ENCODE assay signal across 20 cellular contexts in the genomic region with DNA sequence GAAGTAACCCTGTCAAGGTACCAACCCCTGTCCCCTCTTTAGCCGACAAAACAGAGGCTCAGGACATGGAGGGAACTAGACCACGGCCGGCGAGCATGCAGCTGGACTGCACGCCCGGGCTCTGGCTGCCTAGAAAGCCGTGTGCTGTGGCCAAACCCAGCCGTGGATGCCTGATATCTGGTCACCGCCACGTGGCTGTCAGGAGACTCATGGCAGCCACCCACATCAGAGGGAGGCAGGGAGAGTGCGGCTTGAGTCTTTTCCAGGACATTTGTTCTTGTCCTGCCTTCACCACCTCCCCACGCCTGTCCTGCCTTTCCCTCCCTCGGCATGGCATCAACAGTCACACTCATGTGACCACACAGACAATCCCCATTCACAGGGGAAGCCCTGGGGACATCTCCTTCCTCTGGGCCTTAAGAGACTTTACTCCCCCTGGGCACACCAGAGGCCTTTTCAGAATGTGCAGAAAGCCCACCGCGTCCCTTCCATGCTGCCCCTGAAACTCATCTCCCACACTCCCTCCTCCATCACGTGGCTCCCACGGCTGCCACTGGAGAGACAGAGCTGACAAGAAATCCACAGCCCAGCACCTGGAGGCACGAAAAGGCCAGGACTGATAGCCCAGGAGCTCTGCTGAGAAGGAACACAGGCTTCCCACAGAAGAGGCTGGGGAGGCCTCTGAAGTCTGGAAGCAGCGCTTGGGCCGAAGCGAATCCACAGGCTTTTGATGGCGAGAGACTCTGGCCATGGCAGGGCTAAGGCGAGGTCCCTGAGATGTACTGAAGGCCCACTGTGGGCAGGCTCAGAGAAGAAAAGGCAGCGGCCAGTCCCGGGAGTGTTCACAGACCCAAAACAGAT.
DNase-seq lines count a peak whose midpoint lies in the region; ATAC-seq, FAIRE-seq and TF ChIP-seq lines count a peak whose summit lies in the region.
"Had no signal": no experiment of that assay in that cellular context is flagged by ENCODE, and none has a peak within 500 bp of the region (broad histone marks: within the 10 kb centered on the region; RNA-seq: fewer than 3 reads in every experiment).

No MANE protein-coding gene starts in this region.

- no peak overlapping the region for H3K4me2 ChIP-seq in neuronal stem cell (ENCODE audit: insufficient read depth, low read length, poor library complexity, severe bottlenecking)

- H3K36me3 ChIP-seq in endodermal cell (ENCODE audit: control insufficient read depth, insufficient read depth, low read length) (no peaks in the 10 kb centered on the region), neuronal stem cell (replicated peaks in 1 of 2; ENCODE audit: control insufficient read depth in 2 of 2, insufficient read depth in 2 of 2, low read length in 2 of 2) (no peaks in the 10 kb centered on the region), suprapubic skin (no peaks in the 10 kb centered on the region)

- no peak overlapping the region for H2BK12ac ChIP-seq in neuronal stem cell (ENCODE audit: low read length)

- no peak overlapping the region for H4K91ac ChIP-seq in neuronal stem cell (ENCODE audit: low read depth, low read length, poor library complexity)

- H3K4me1 ChIP-seq in endodermal cell (ENCODE audit: control insufficient read depth, insufficient read depth, low read length) (no peaks in the 10 kb centered on the region), neuronal stem cell (ENCODE audit: control insufficient read depth in 2 of 2, insufficient read depth in 1 of 2, low read depth in 1 of 2, low read length in 2 of 2) (peaks cover 0 to 3% of the 10 kb centered on the region in 2 donors), suprapubic skin (no peaks in the 10 kb centered on the region)

- H2BK5ac ChIP-seq in neuronal stem cell (ENCODE audit: low read length), result no peak overlapping the region

- H3K27ac ChIP-seq in endodermal cell (ENCODE audit: low read depth, low read length) (no peak overlapping the region), neuronal stem cell (replicated peaks; ENCODE audit: low read length) (no peak overlapping the region), suprapubic skin (no peak overlapping the region)
- H3K27ac ChIP-seq: 22Rv1, epithelial cell of prostate had no signal

- TF ChIP-seq CTCF in endodermal cell (conservative IDR thresholded peaks at IDR 0.05) (no peak), suprapubic skin (IDR thresholded peaks at IDR 0.05) (no peak)

- no peak overlapping the region for H2BK120ac ChIP-seq in neuronal stem cell (ENCODE audit: low read depth, low read length)

- TF ChIP-seq EP300 in suprapubic skin (IDR thresholded peaks at IDR 0.05), result no peak

- DNase-seq in activated CD8-positive, alpha-beta memory T cell treated with anti-CD3 and anti-CD28 coated beads, Interleukin-2, amount 50 U/mL, for 4 hours, result peak; percentile 5
- DNase-seq in activated CD8-positive, alpha-beta memory T cell treated with anti-CD3 and anti-CD28 coated beads, Interleukin-2, amount 50 U/mL, for 48 hours, result no peak
- DNase-seq in endodermal cell (peak; percentile 26), neuronal stem cell (ENCODE audit: low spot score) (no peak), suprapubic skin (ENCODE audit: low spot score in 2 of 2) (peak; percentile 48 to 69), urothelium cell line (ENCODE audit: low spot score) (no peak), NCI-H2171 treated with DMSO at 0.1 percent for 48 hours (lab: John Stamatoyannopoulos, UW) (no peak), left colon (no peak)
- DNase-seq: activated CD4-positive, alpha-beta memory T cell treated with anti-CD3 and anti-CD28 coated beads for 36 hours; activated T-cell treated with anti-CD3 and anti-CD28 coated beads for 4 hours; DND-41; naive B cell; NCI-H1436 treated with DMSO at 0.1 percent for 48 hours; NCI-H69; T-helper 9 cell had no signal

- H3K27me3 ChIP-seq in endodermal cell (ENCODE audit: control insufficient read depth, insufficient read depth, low read length, poor library complexity, severe bottlenecking) (no peaks in the 10 kb centered on the region), neuronal stem cell (ENCODE audit: control insufficient read depth in 3 of 3, insufficient read depth in 3 of 3, low read depth in 1 of 3, low read length in 3 of 3) (no peaks in the 10 kb centered on the region), suprapubic skin (no peaks in the 10 kb centered on the region)

- H3K23ac ChIP-seq in neuronal stem cell (ENCODE audit: low read depth, low read length, poor library complexity), result no peak overlapping the region

- no peak overlapping the region for H3K18ac ChIP-seq in neuronal stem cell (ENCODE audit: low read length)

- no peak overlapping the region for H2BK15ac ChIP-seq in neuronal stem cell (ENCODE audit: low read length)

- no peak overlapping the region for H3K4me3 Mint-ChIP-seq in endodermal cell
- H3K4me3 Mint-ChIP-seq: activated CD4-positive, alpha-beta memory T cell treated with anti-CD3 and anti-CD28 coated beads for 36 hours; memory B cell; naive B cell had no signal

- H3K9ac ChIP-seq in endodermal cell (ENCODE audit: extremely low read depth, low read length, poor library complexity, severe bottlenecking), result no peak overlapping the region
- peak overlapping the region; percentile 2 for H3K9ac ChIP-seq in neuronal stem cell (ENCODE audit: low read depth, low read length, poor library complexity)

- no peak overlapping the region for H4K8ac ChIP-seq in neuronal stem cell (ENCODE audit: low read depth, low read length)

- ATAC-seq in left colon, result no peak

- H3K9me3 Mint-ChIP-seq in endodermal cell, result peaks cover 5% of the 10 kb centered on the region
- H3K9me3 Mint-ChIP-seq: activated CD4-positive, alpha-beta memory T cell treated with anti-CD3 and anti-CD28 coated beads for 36 hours; memory B cell had no signal

- no peak overlapping the region for H3K4ac ChIP-seq in neuronal stem cell (ENCODE audit: low read length)

- FAIRE-seq in urothelium cell line (lab: Jason Lieb, UNC), result no peak
- FAIRE-seq: islet of Langerhans, K562 had no signal

- TF ChIP-seq POLR2A in suprapubic skin (IDR thresholded peaks at IDR 0.05), result no peak

- H3K14ac ChIP-seq in neuronal stem cell (ENCODE audit: low read length), result no peak overlapping the region

- H2AFZ ChIP-seq in neuronal stem cell (ENCODE audit: low read length), result no peak overlapping the region

- no peaks in the 10 kb centered on the region for H3K79me1 ChIP-seq in neuronal stem cell (ENCODE audit: low read depth, low read length)

- no peak overlapping the region for H3K27ac Mint-ChIP-seq in endodermal cell
- H3K27ac Mint-ChIP-seq: activated CD4-positive, alpha-beta memory T cell treated with anti-CD3 and anti-CD28 coated beads for 36 hours; memory B cell had no signal

- peaks cover 3% of the 10 kb centered on the region for H3K36me3 Mint-ChIP-seq in endodermal cell (ENCODE audit: low read depth)
- H3K36me3 Mint-ChIP-seq: activated CD4-positive, alpha-beta memory T cell treated with anti-CD3 and anti-CD28 coated beads for 36 hours; naive B cell had no signal

- H3K9me3 ChIP-seq in endodermal cell (ENCODE audit: control insufficient read depth, low read length), result no peaks in the 10 kb centered on the region
- no peaks in the 10 kb centered on the region for H3K9me3 ChIP-seq in neuronal stem cell (replicated peaks in 1 of 2; ENCODE audit: control insufficient read depth in 2 of 2, insufficient read depth in 1 of 2, low read depth in 1 of 2, low read length in 2 of 2)
- no peaks in the 10 kb centered on the region for H3K9me3 ChIP-seq in suprapubic skin

- H2AK5ac ChIP-seq in neuronal stem cell (ENCODE audit: low read depth, low read length), result no peak overlapping the region

- H3K4me3 ChIP-seq in endodermal cell (ENCODE audit: low read length) (no peak overlapping the region), neuronal stem cell (ENCODE audit: low read length in 2 of 2) (no peak overlapping the region), suprapubic skin (no peak overlapping the region)
- H3K4me3 ChIP-seq: K562 had no signal

- no peaks in the 10 kb centered on the region for H3K4me1 Mint-ChIP-seq in endodermal cell
- H3K4me1 Mint-ChIP-seq: memory B cell had no signal

- intact Hi-C loops in left colon (cut with DNase I, micrococcal nuclease), result no loop called here

- H3K27me3 Mint-ChIP-seq in endodermal cell (ENCODE audit: insufficient read depth), result no peaks in the 10 kb centered on the region

- 86 to 93% methylated on average over 15 to 25 of the region's 25 CpGs for WGBS in endodermal cell (ENCODE audit: insufficient coverage in 1 of 2, insufficient read length in 1 of 2), 2 experiments
- WGBS in neuronal stem cell (ENCODE audit: extremely low coverage in 2 of 2, insufficient read length in 2 of 2, insufficient replicate concordance in 1 of 2), 2 donors, result no CpG with 5 or more reads among the region's 25 CpGs
- WGBS in suprapubic skin, result 88% methylated on average over 22 of the region's 25 CpGs

Comparison
In these comparisons a context has a peak if more than half of its experiments do, and no peak if none do; other contexts are left out.
1. DNase-seq: peak in activated CD8-positive, alpha-beta memory T cell treated with anti-CD3 and anti-CD28 coated beads, Interleukin-2, amount 50 U/mL, for 4 hours (single experiment), endodermal cell (single experiment) and suprapubic skin (2 of 2); none in activated CD8-positive, alpha-beta memory T cell treated with anti-CD3 and anti-CD28 coated beads, Interleukin-2, amount 50 U/mL, for 48 hours (single experiment), neuronal stem cell (single experiment), urothelium cell line (single experiment), NCI-H2171 treated with DMSO at 0.1 percent for 48 hours (single experiment) and left colon (0 of 2).